1 cellular context compared by ENCODE assay signal in the genomic region with DNA sequence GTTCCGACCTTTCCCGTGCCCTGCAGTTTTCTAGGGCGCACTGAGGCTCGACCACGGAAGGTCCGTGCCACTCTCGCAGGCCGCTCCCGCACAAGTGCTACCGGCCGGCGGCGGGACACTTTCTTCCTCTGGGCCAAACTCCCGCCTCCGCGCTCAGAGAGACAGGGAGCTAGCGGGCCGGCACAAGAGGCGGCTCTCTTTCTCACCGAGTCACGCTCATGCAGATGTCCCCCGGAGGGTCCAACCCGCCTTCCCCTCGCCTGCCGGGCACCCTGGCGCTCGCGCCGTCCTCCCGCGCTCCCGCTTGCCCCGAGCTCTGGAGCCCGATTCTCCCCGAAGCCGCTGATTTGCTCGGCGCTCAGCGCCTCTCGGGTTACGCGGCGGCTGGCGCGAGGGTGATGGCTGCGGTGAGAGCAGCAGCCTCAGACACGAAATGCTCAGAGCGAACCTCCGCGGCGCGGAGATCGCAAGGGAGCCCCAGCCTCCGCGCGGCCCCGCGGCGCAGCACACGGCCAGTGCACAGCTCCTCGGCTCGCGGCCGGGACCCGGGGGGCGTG.
TF ChIP-seq lines count a peak whose summit lies in the region.

No MANE protein-coding gene starts in this region.

TF ChIP-seq in SK-N-SH, 30 proteins besides CTCF, POLR2A, EP300 and RAD21 (continued from another document):
- TF ChIP-seq, protein P1, sequence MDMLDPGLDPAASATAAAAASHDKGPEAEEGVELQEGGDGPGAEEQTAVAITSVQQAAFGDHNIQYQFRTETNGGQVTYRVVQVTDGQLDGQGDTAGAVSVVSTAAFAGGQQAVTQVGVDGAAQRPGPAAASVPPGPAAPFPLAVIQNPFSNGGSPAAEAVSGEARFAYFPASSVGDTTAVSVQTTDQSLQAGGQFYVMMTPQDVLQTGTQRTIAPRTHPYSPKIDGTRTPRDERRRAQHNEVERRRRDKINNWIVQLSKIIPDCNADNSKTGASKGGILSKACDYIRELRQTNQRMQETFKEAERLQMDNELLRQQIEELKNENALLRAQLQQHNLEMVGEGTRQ (IDR thresholded peaks at IDR 0.05; ENCODE audit: borderline replicate concordance, low read depth, low read length), result no peak
- TF ChIP-seq SMC3 (IDR thresholded peaks at IDR 0.05; ENCODE audit: low read depth, low read length) (no peak), MEF2A (IDR thresholded peaks at IDR 0.05; ENCODE audit: borderline replicate concordance, low read depth) (no peak), FOXM1 (IDR thresholded peaks at IDR 0.05; ENCODE audit: low read depth) (no peak), FOSL2 (IDR thresholded peaks at IDR 0.05; ENCODE audit: borderline replicate concordance, low read depth) (no peak), FOXJ3 (CRISPR knock-in tag; IDR thresholded peaks at IDR 0.05) (no peak), ELF1 (IDR thresholded peaks at IDR 0.05) (no peak)
- TF ChIP-seq, protein P2, sequence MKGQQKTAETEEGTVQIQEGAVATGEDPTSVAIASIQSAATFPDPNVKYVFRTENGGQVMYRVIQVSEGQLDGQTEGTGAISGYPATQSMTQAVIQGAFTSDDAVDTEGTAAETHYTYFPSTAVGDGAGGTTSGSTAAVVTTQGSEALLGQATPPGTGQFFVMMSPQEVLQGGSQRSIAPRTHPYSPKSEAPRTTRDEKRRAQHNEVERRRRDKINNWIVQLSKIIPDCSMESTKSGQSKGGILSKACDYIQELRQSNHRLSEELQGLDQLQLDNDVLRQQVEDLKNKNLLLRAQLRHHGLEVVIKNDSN (IDR thresholded peaks at IDR 0.05; ENCODE audit: borderline replicate concordance, low read depth), result no peak
- TF ChIP-seq, protein P3, sequence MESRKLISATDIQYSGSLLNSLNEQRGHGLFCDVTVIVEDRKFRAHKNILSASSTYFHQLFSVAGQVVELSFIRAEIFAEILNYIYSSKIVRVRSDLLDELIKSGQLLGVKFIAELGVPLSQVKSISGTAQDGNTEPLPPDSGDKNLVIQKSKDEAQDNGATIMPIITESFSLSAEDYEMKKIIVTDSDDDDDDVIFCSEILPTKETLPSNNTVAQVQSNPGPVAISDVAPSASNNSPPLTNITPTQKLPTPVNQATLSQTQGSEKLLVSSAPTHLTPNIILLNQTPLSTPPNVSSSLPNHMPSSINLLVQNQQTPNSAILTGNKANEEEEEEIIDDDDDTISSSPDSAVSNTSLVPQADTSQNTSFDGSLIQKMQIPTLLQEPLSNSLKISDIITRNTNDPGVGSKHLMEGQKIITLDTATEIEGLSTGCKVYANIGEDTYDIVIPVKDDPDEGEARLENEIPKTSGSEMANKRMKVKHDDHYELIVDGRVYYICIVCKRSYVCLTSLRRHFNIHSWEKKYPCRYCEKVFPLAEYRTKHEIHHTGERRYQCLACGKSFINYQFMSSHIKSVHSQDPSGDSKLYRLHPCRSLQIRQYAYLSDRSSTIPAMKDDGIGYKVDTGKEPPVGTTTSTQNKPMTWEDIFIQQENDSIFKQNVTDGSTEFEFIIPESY (IDR thresholded peaks at IDR 0.05; ENCODE audit: borderline replicate concordance, low read depth), result no peak
TF ChIP-seq in SK-N-SH: peak in this region for 0.
